In genomic region chr3:122178711-122179110, GRCh38 we compare ENCODE assay signal across 27 cellular contexts. TPM values are rescaled to one million over a fixed set of nuclear protein-coding genes. Genes with fewer than 3 reads are reported as not detected.
"Had no signal": no experiment of that assay in that cellular context is flagged by ENCODE, and none has a peak within 500 bp of the region (broad histone marks: within the 10 kb centered on the region; RNA-seq: fewer than 3 reads in every experiment).

No MANE protein-coding gene starts in this region.

- H3K27me3 ChIP-seq: testis, thyroid gland, uterus, vagina had no signal

- DNase-seq: stimulated activated CD4-positive, alpha-beta T cell treated with anti-CD3 and anti-CD28 coated beads, Interleukin-2, amount 100 ng/mL, for 48 hours; stimulated activated CD4-positive, alpha-beta T cell treated with anti-CD3 and anti-CD28 coated beads, Interleukin-4, amount 100 ng/mL, for 1 hour; stimulated activated CD4-positive, alpha-beta T cell treated with anti-CD3 and anti-CD28 coated beads, Interleukin-4, amount 100 ng/mL, for 24 hours; stimulated activated CD4-positive, alpha-beta T cell treated with anti-CD3 and anti-CD28 coated beads, Interleukin-4, amount 100 ng/mL, for 4 hours; stimulated activated CD8-positive, alpha-beta memory T cell treated with anti-CD3 and anti-CD28 coated beads, Interleukin-4, amount 100 ng/mL, for 48 hours; stimulated activated naive B cell treated with anti-CD40 and anti-IgM and Interleukin-4, amounts not matched to agents 10 μg/mL and 1 μg/mL and 100 μg/mL, for 72 hours; stimulated activated naive CD4-positive, alpha-beta T cell; stimulated activated naive CD4-positive, alpha-beta T cell treated with Interleukin-2 at 50 U/mL for 16 hours; stimulated activated naive CD8-positive, alpha-beta T cell treated with anti-CD3 and anti-CD28 coated beads, Interleukin-15, amount 100 ng/mL, for 72 hours; stimulated activated naive CD8-positive, alpha-beta T cell treated with anti-CD3 and anti-CD28 coated beads, Interleukin-15, Interleukin-2, amounts not matched to agents 100 U/mL and 50 U/mL, for 24 hours; stomach; substantia nigra; testis; thyroid gland; tibial artery; transverse colon; upper lobe of left lung; upper lobe of right lung; uterus had no signal

- H3K9me3 ChIP-seq: suprapubic skin, testis, thoracic aorta, thyroid gland, tibial artery, tibial nerve, transverse colon, upper lobe of left lung, upper lobe of right lung, uterus, vagina had no signal

- ATAC-seq: stimulated activated effector memory CD8-positive, alpha-beta T cell treated with anti-CD3 and anti-CD28 coated beads, Interleukin-12 subunit alpha, Interleukin-12 subunit beta, amount 100 ng/mL, for 72 hours; stimulated activated memory B cell treated with anti-CD40 and anti-IgM and Interleukin-4, amounts not matched to agents 10 μg/mL and 1 μg/mL and 100 μg/mL, for 72 hours; stimulated activated naive B cell treated with anti-CD40 and anti-IgM and Interleukin-4, amounts not matched to agents 10 μg/mL and 1 μg/mL and 100 μg/mL, for 72 hours; stimulated activated naive CD8-positive, alpha-beta T cell treated with anti-CD3 and anti-CD28 coated beads, Interleukin-15, amount 100 ng/mL, for 72 hours; stimulated activated naive CD8-positive, alpha-beta T cell treated with anti-CD3 and anti-CD28 coated beads, Interleukin-15, Interleukin-2, amounts not matched to agents 100 U/mL and 50 U/mL, for 24 hours; upper lobe of right lung had no signal

- H3K27ac ChIP-seq: stomach, suprapubic skin, testis, thoracic aorta, thyroid gland, tibial artery, tibial nerve, transverse colon, upper lobe of left lung, upper lobe of right lung, uterus, vagina had no signal

- H3K4me3 ChIP-seq: stomach, suprapubic skin, testis, thoracic aorta, thyroid gland, tibial artery, tibial nerve, transverse colon, upper lobe of left lung, upper lobe of right lung, uterus, vagina had no signal

- H3K4me1 ChIP-seq: suprapubic skin, testis, uterus had no signal

- H3K36me3 ChIP-seq: stomach, suprapubic skin, thoracic aorta, thyroid gland, tibial artery, tibial nerve, transverse colon, upper lobe of left lung, upper lobe of right lung, uterus, vagina had no signal

- FAIRE-seq: urothelium cell line had no signal

RNA-seq across cellular contexts. Expression of gene CASR, which starts 4.8 kb away (rescaled TPM):
- total RNA-seq: suprapubic skin, temporal lobe, thoracic aorta, uterus, vagina had no signal
